In genomic region chr12:98644433-98644711, GRCh38 we compare ENCODE assay signal across 7 cellular contexts. TPM values are rescaled to one million over a fixed set of nuclear protein-coding genes. Genes with fewer than 3 reads are reported as not detected.
DNase-seq lines count a peak whose midpoint lies in the region; ATAC-seq, FAIRE-seq and TF ChIP-seq lines count a peak whose summit lies in the region.

No MANE protein-coding gene starts in this region.

- H3K27me3 ChIP-seq in HepG2 (ENCODE audit: control insufficient read depth in 1 of 2, insufficient read depth in 2 of 2, low read length in 2 of 2) (no peaks in the 10 kb centered on the region; a peak in 1 of 5 replicates), thoracic aorta (replicated peaks; ENCODE audit: insufficient read depth) (no peaks in the 10 kb centered on the region)

- no CpG with 5 or more reads among the region's 20 CpGs for WGBS in HepG2 (ENCODE audit: low lambda C conversion rate)

- peak overlapping the region; percentile 59 for H3K4me2 ChIP-seq in HepG2 (ENCODE audit: low read depth, low read length)

- H3K4me1 ChIP-seq in HepG2 (ENCODE audit: insufficient read depth, low read length), result peaks cover 40% of the 10 kb centered on the region
- peaks cover 0 to 39% of the 10 kb centered on the region in 2 donors for H3K4me1 ChIP-seq in thoracic aorta (ENCODE audit: control insufficient read depth in 1 of 2, low read depth in 2 of 2)

- no peak for FAIRE-seq in HepG2 (lab: Jason Lieb, UNC)

- DNase-seq in GM13977 (ENCODE audit: low spot score) (peak; percentile 25), astrocyte of the spinal cord (ENCODE audit: low read depth, low spot score) (no peak), HepG2 (ENCODE audit: low spot score) (no peak), thoracic aorta (ENCODE audit: low spot score) (no peak), KBM-7 (no peak)

- POLR2A ChIA-PET in HepG2 (lab: Yijun Ruan, JAX), result interaction anchor here (1.1 to 1.7 kb wide), 3 partner anchors 51 to 129 kb away, joined by 4 to 21 read pairs (median 4); partner anchors contain the start of genes SLC25A3 and TMPO

- no peak for TF ChIP-seq EP300 in Ishikawa (IDR thresholded peaks at IDR 0.05; ENCODE audit: borderline replicate concordance)
- TF ChIP-seq EP300 in HepG2 (IDR thresholded peaks at IDR 0.05; ENCODE audit: low read depth in 2 of 2, low read length in 2 of 2), result no peak
- no peak for TF ChIP-seq EP300 in HepG2 (CRISPR knock-in tag; IDR thresholded peaks at IDR 0.05; ENCODE audit: borderline replicate concordance)

- H3K36me3 ChIP-seq in HepG2 (replicated peaks in 1 of 2; ENCODE audit: control insufficient read depth in 1 of 2, insufficient read depth in 2 of 2, low read length in 2 of 2) (peaks cover 0 to 9% of the 10 kb centered on the region in 2 experiments; a peak in 3 of 5 replicates), thoracic aorta (no peaks in the 10 kb centered on the region)

- BruUV-seq in HepG2 (replicated peaks; lab: Mats Ljungman, UMichigan), result no TSS peak

- H3K4me3 ChIP-seq in astrocyte of the spinal cord (ENCODE audit: low read depth, low read length) (peak overlapping the region; percentile 90), HepG2 (replicated peaks in 1 of 3; ENCODE audit: insufficient read depth in 1 of 3, low read depth in 2 of 3, low read length in 3 of 3) (peak overlapping the region; percentile 88 to 99 (median 95)), thoracic aorta (peak overlapping the region; percentile 92)

- peaks cover 66% of the 10 kb centered on the region for H3K79me2 ChIP-seq in HepG2 (ENCODE audit: insufficient read depth, low read length)

- ATAC-seq in GM21619 (IDR thresholded peaks at IDR 0.05; ENCODE audit: unreplicated experiment), result peak; percentile 20
- ATAC-seq in HepG2, result peak; percentile 77
- no peak for ATAC-seq in thoracic aorta (ENCODE audit: insufficient number of reproducible peaks, low FRiP score, low read depth)

- in situ Hi-C loops in GM13977 (cut with MboI; ENCODE audit: low pct_unique_long_range_greater_than_20kb, low sequenced_read_pairs, unreplicated experiment), result no loop called here
- in situ Hi-C loops in astrocyte of the spinal cord (cut with HindIII; ENCODE audit: low sequenced_read_pairs), result no loop called here
- in situ Hi-C loops in HepG2 (cut with HindIII; ENCODE audit: extremely low pct_ligation_motif_present, low pct_unique_long_range_greater_than_20kb), result no loop called here
- in situ Hi-C loops in KBM-7 (cut with MboI; ENCODE audit: low pct_unique_long_range_greater_than_20kb, low sequenced_read_pairs), result no loop called here

- peak overlapping the region; percentile 91 for H3K9ac ChIP-seq in HepG2 (ENCODE audit: insufficient read depth, low read depth, low read length)

- H4K20me1 ChIP-seq in HepG2 (ENCODE audit: insufficient read depth, low read length), result no peaks in the 10 kb centered on the region; the same call in 1 of the 2 replicates

- TF ChIP-seq CTCF in GM13977 (IDR thresholded peaks at IDR 0.05; ENCODE audit: extremely low read depth, insufficient read depth, missing control alignments), result no peak
- no peak for TF ChIP-seq CTCF in astrocyte of the spinal cord (IDR thresholded peaks at IDR 0.05; ENCODE audit: low read depth, low read length)
- TF ChIP-seq CTCF in HepG2 (CRISPR knock-in tag; IDR thresholded peaks at IDR 0.05), result peak; percentile 26; the same call in 1 of the 2 replicates
- no peak for TF ChIP-seq CTCF in thoracic aorta (IDR thresholded peaks at IDR 0.05)

- no peaks in the 10 kb centered on the region for H3K9me3 ChIP-seq in HepG2 (ENCODE audit: low read length)
- H3K9me3 ChIP-seq in thoracic aorta, result no peaks in the 10 kb centered on the region

- H2AFZ ChIP-seq in HepG2 (ENCODE audit: low read length), result no peak overlapping the region

- no peak for TF ChIP-seq RAD21 in Ishikawa (IDR thresholded peaks at IDR 0.05; ENCODE audit: low read depth)
- TF ChIP-seq RAD21 in HepG2 (CRISPR knock-in tag; IDR thresholded peaks at IDR 0.05), result no peak; the same call in 1 of the 2 replicates

- intact Hi-C loops in HepG2 (cut with micrococcal nuclease; ENCODE audit: unreplicated experiment), result loop anchor here (1.0 to 2.0 kb wide), 3 partner anchors 51 to 142 kb away; partner anchors contain the start of gene SLC25A3

- H3K27ac ChIP-seq in HepG2 (ENCODE audit: extremely low read length, insufficient read depth, low read length), result peak overlapping the region; percentile 84
- peak overlapping the region; percentile 66 to 73 for H3K27ac ChIP-seq in thoracic aorta

- TF ChIP-seq POLR2A in HepG2 (IDR thresholded peaks at IDR 0.05; ENCODE audit: insufficient read depth in 1 of 2, low read depth in 2 of 2, low read length in 2 of 2), result 0 out of 4 replicates have a peak, but pooled peaks of 1 of the 2 experiments have one; percentile 48

- CTCF ChIA-PET in HepG2 (lab: Yijun Ruan, JAX; ENCODE audit: low intra/inter-chr PET ratio, low total read pairs), result interaction anchor here (0.7 kb wide), 1 partner anchor 9 kb away, joined by 3 read pairs; no protein-coding TSS in a partner anchor

RNA-seq across cellular contexts. Expression of gene IKBIP, which starts 0.2 kb away (rescaled TPM):
- total RNA-seq in HepG2 (2016; rRNA removed; fragmentation: Illumina TruSeq; extraction: Trizol) (50.4 and 55.5 TPM in 2 replicates), thoracic aorta (10 to 100 TPM; 12.3 to 15.2 TPM)
- 12.8 and 13.3 TPM in 2 replicates for total RNA-seq in HepG2 (2016; cell fraction: cytosol; rRNA removed; fragmentation: Illumina TruSeq; extraction: Trizol; ENCODE audit: low read depth)
- 49.3 and 57.3 TPM in 2 replicates for total RNA-seq in HepG2 (2016; cell fraction: insoluble cytoplasmic fraction; rRNA removed; fragmentation: Illumina TruSeq; extraction: Trizol)
- 26.4 and 30.6 TPM in 2 replicates for total RNA-seq in HepG2 (2016; cell fraction: membrane; rRNA removed; fragmentation: Illumina TruSeq; extraction: Trizol)
- total RNA-seq in HepG2 (2016; cell fraction: nucleus; rRNA removed; fragmentation: Illumina TruSeq; extraction: Trizol), result 45.6 and 51.3 TPM in 2 replicates
- 13.1 and 20.0 TPM in 2 replicates for polyA plus RNA-seq in HepG2 (2011; rRNA removed)
- 11.1 and 13.4 TPM in 2 replicates for polyA plus RNA-seq in HepG2 (2011; cell fraction: cytosol; rRNA removed)
- polyA plus RNA-seq in HepG2 (2011; cell fraction: nucleus; rRNA removed), result 3.2 and 5.0 TPM in 2 replicates
- 27.7 and 37.0 TPM in 2 replicates for polyA plus RNA-seq in HepG2 (2012)
- 12.5 and 13.4 TPM in 2 replicates for polyA plus RNA-seq in HepG2 (2016; cell fraction: cytosol; fragmentation: Illumina TruSeq; extraction: Trizol; ENCODE audit: low read depth)
- 45.9 and 51.3 TPM in 2 replicates for polyA plus RNA-seq in HepG2 (2016; cell fraction: insoluble cytoplasmic fraction; fragmentation: Illumina TruSeq; extraction: Trizol; ENCODE audit: low read depth)
- 22.0 and 23.3 TPM in 2 replicates for polyA plus RNA-seq in HepG2 (2016; cell fraction: membrane; fragmentation: Illumina TruSeq; extraction: Trizol; ENCODE audit: low read depth)
- polyA plus RNA-seq in HepG2 (2016; cell fraction: nucleus; fragmentation: Illumina TruSeq; extraction: Trizol; ENCODE audit: insufficient read depth, low read depth), result 59.6 and 61.9 TPM in 2 replicates
- polyA minus RNA-seq in HepG2 (2011; rRNA and poly(A)+ RNA removed; ENCODE audit: low replicate concordance), result 2.1 and 3.1 TPM in 2 replicates
- polyA minus RNA-seq in HepG2 (2011; cell fraction: cytosol; rRNA and poly(A)+ RNA removed), result 12.5 and 14.2 TPM in 2 replicates
- 8.5 and 10.9 TPM in 2 replicates for polyA minus RNA-seq in HepG2 (2011; cell fraction: nucleus; rRNA and poly(A)+ RNA removed)

RNA-seq across cellular contexts. Expression of gene APAF1, which starts 0.7 kb away (rescaled TPM):
- total RNA-seq in HepG2 (2016; rRNA removed; fragmentation: Illumina TruSeq; extraction: Trizol) (13.0 and 17.9 TPM in 2 replicates), thoracic aorta (10 to 100 TPM; 16.0 to 19.8 TPM)
- 2.6 and 2.9 TPM in 2 replicates for total RNA-seq in HepG2 (2016; cell fraction: cytosol; rRNA removed; fragmentation: Illumina TruSeq; extraction: Trizol; ENCODE audit: low read depth)
- 12.7 and 16.8 TPM in 2 replicates for total RNA-seq in HepG2 (2016; cell fraction: insoluble cytoplasmic fraction; rRNA removed; fragmentation: Illumina TruSeq; extraction: Trizol)
- total RNA-seq in HepG2 (2016; cell fraction: membrane; rRNA removed; fragmentation: Illumina TruSeq; extraction: Trizol), result 4.9 and 5.0 TPM in 2 replicates
- total RNA-seq in HepG2 (2016; cell fraction: nucleus; rRNA removed; fragmentation: Illumina TruSeq; extraction: Trizol), result 16.1 and 16.3 TPM in 2 replicates
- 5.6 and 6.0 TPM in 2 replicates for polyA plus RNA-seq in HepG2 (2011; rRNA removed)
- polyA plus RNA-seq in HepG2 (2011; cell fraction: cytosol; rRNA removed), result 3.2 and 3.7 TPM in 2 replicates
- 4.9 and 5.2 TPM in 2 replicates for polyA plus RNA-seq in HepG2 (2011; cell fraction: nucleus; rRNA removed)
- polyA plus RNA-seq in HepG2 (2012), result 3.4 and 5.4 TPM in 2 replicates
- polyA plus RNA-seq in HepG2 (2016; cell fraction: cytosol; fragmentation: Illumina TruSeq; extraction: Trizol; ENCODE audit: low read depth), result 0.33 and 0.40 TPM in 2 replicates
- polyA plus RNA-seq in HepG2 (2016; cell fraction: insoluble cytoplasmic fraction; fragmentation: Illumina TruSeq; extraction: Trizol; ENCODE audit: low read depth), result 11.7 and 12.8 TPM in 2 replicates
- 1.5 and 1.8 TPM in 2 replicates for polyA plus RNA-seq in HepG2 (2016; cell fraction: membrane; fragmentation: Illumina TruSeq; extraction: Trizol; ENCODE audit: low read depth)
- polyA plus RNA-seq in HepG2 (2016; cell fraction: nucleus; fragmentation: Illumina TruSeq; extraction: Trizol; ENCODE audit: insufficient read depth, low read depth), result 12.8 and 14.3 TPM in 2 replicates
- 6.8 and 9.6 TPM in 2 replicates for polyA minus RNA-seq in HepG2 (2011; rRNA and poly(A)+ RNA removed; ENCODE audit: low replicate concordance)
- 9.8 and 11.1 TPM in 2 replicates for polyA minus RNA-seq in HepG2 (2011; cell fraction: cytosol; rRNA and poly(A)+ RNA removed)
- polyA minus RNA-seq in HepG2 (2011; cell fraction: nucleus; rRNA and poly(A)+ RNA removed), result 27.8 and 32.8 TPM in 2 replicates

RNA-seq across cellular contexts. Expression of gene SLC25A3, which starts 50.9 kb away (rescaled TPM):
- total RNA-seq in HepG2 (2016; rRNA removed; fragmentation: Illumina TruSeq; extraction: Trizol) (829 and 1,060 TPM in 2 replicates), thoracic aorta (100 to 1,000 TPM; 362 to 445 TPM)
- total RNA-seq in HepG2 (2016; cell fraction: cytosol; rRNA removed; fragmentation: Illumina TruSeq; extraction: Trizol; ENCODE audit: low read depth), result 425 and 488 TPM in 2 replicates
- total RNA-seq in HepG2 (2016; cell fraction: insoluble cytoplasmic fraction; rRNA removed; fragmentation: Illumina TruSeq; extraction: Trizol), result 811 and 963 TPM in 2 replicates
- 851 and 910 TPM in 2 replicates for total RNA-seq in HepG2 (2016; cell fraction: membrane; rRNA removed; fragmentation: Illumina TruSeq; extraction: Trizol)
- total RNA-seq in HepG2 (2016; cell fraction: nucleus; rRNA removed; fragmentation: Illumina TruSeq; extraction: Trizol), result 375 and 395 TPM in 2 replicates
- polyA plus RNA-seq in HepG2 (2011; rRNA removed), result 223 and 292 TPM in 2 replicates
- 587 and 610 TPM in 2 replicates for polyA plus RNA-seq in HepG2 (2011; cell fraction: cytosol; rRNA removed)
- polyA plus RNA-seq in HepG2 (2011; cell fraction: nucleus; rRNA removed), result 315 and 325 TPM in 2 replicates
- polyA plus RNA-seq in HepG2 (2012), result 640 and 676 TPM in 2 replicates
- 436 and 459 TPM in 2 replicates for polyA plus RNA-seq in HepG2 (2016; cell fraction: cytosol; fragmentation: Illumina TruSeq; extraction: Trizol; ENCODE audit: low read depth)
- 870 and 891 TPM in 2 replicates for polyA plus RNA-seq in HepG2 (2016; cell fraction: insoluble cytoplasmic fraction; fragmentation: Illumina TruSeq; extraction: Trizol; ENCODE audit: low read depth)
- polyA plus RNA-seq in HepG2 (2016; cell fraction: membrane; fragmentation: Illumina TruSeq; extraction: Trizol; ENCODE audit: low read depth), result 714 and 777 TPM in 2 replicates
- polyA plus RNA-seq in HepG2 (2016; cell fraction: nucleus; fragmentation: Illumina TruSeq; extraction: Trizol; ENCODE audit: insufficient read depth, low read depth), result 544 and 559 TPM in 2 replicates
- 465 and 597 TPM in 2 replicates for polyA minus RNA-seq in HepG2 (2011; rRNA and poly(A)+ RNA removed; ENCODE audit: low replicate concordance)
- 308 and 328 TPM in 2 replicates for polyA minus RNA-seq in HepG2 (2011; cell fraction: cytosol; rRNA and poly(A)+ RNA removed)
- 293 and 298 TPM in 2 replicates for polyA minus RNA-seq in HepG2 (2011; cell fraction: nucleus; rRNA and poly(A)+ RNA removed)
